In the genomic region with DNA sequence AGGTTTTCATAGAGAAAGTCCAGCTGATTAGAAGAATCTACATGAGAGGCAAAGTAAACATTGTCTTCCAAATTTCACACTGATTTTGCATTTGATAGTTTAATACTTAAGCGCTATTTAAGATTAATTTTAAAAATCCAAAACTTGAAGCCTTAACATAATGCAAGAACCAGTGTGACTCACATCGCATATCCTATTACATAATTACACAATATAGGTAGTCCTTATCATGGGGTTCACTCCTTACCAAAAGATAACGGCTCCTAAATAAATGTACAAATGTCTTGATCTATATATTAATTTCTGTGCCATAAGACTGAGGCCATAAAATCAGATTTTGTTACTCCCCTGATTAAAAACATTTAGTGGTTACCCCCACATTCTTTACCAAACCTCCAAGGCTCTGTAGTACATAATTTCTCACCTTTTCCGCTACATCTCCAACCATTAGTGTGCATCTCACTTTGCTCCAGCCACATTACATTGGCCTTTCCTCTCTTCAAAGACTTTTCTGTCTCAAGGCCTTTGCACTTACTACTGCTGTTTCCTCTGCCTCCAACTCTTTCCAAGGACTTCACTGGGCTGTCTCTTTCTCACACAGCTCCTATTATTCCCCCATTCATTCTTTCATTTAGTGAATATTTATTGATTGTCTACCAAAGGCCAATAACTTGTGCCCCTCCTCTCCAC, we compare ENCODE assay signal across 9 cellular contexts. TPM values are rescaled to one million over a fixed set of nuclear protein-coding genes. Genes with fewer than 3 reads are reported as not detected.
DNase-seq lines count a peak whose midpoint lies in the region.
"Had no signal": no experiment of that assay in that cellular context is flagged by ENCODE, and none has a peak within 500 bp of the region (broad histone marks: within the 10 kb centered on the region; RNA-seq: fewer than 3 reads in every experiment).

No MANE protein-coding gene starts in this region.

- H3K4me1 Mint-ChIP-seq in activated CD4-positive, alpha-beta memory T cell treated with anti-CD3 and anti-CD28 coated beads, Interleukin-2, amount 10 ng/mL, durations not matched to agents 7 days and 5 days = peaks cover 34% of the 10 kb centered on the region

- H3K4me3 ChIP-seq in iPS-18a (ENCODE audit: low read length) = peak overlapping the region; percentile 93
- peak overlapping the region; percentile 94 to 95 for H3K4me3 ChIP-seq in stomach smooth muscle (ENCODE audit: low read length in 2 of 2)

- H3K27me3 ChIP-seq in iPS-18a (ENCODE audit: control insufficient read depth, insufficient read depth, low read length) (peaks cover 10% of the 10 kb centered on the region), stomach smooth muscle (ENCODE audit: control insufficient read depth in 1 of 2, insufficient read depth in 2 of 2, low read length in 2 of 2) (no peaks in the 10 kb centered on the region)

- in situ Hi-C loops in KBM-7 (cut with MboI; ENCODE audit: low pct_unique_long_range_greater_than_20kb, low sequenced_read_pairs) = no loop called here

- H3K4me3 Mint-ChIP-seq in activated CD4-positive, alpha-beta memory T cell treated with anti-CD3 and anti-CD28 coated beads, Interleukin-2, amount 10 ng/mL, durations not matched to agents 7 days and 5 days = peak overlapping the region; percentile 90

- DNase-seq in SIG-M5 treated with dmso at 0.1 percent for 504 hours (lab: John Stamatoyannopoulos, UW; ENCODE audit: unreplicated experiment) (peak; percentile 13), SIG-M5 (lab: John Stamatoyannopoulos, UW) (no peak), KBM-7 (no peak), inferior parietal cortex (ENCODE audit: extremely low spot score) (no peak)
- no peak for DNase-seq in activated CD4-positive, alpha-beta memory T cell treated with anti-CD3 and anti-CD28 coated beads, Interleukin-2, amount 10 ng/mL, durations not matched to agents 7 days and 5 days
- DNase-seq in activated CD4-positive, alpha-beta T cell treated with anti-CD3 and anti-CD28 coated beads, Interleukin-2, amount 50 U/mL, for 1 hour = no peak
- DNase-seq: stimulated activated CD4-positive, alpha-beta T cell treated with anti-CD3 and anti-CD28 coated beads, Interleukin-1b, Interleukin-23, amount 100 ng/mL, for 48 hours had no signal

- H3K4me1 ChIP-seq in iPS-18a (ENCODE audit: control insufficient read depth, low read depth, low read length) = no peaks in the 10 kb centered on the region
- H3K4me1 ChIP-seq in stomach smooth muscle (ENCODE audit: control insufficient read depth, insufficient read depth, low read length) = peaks cover 5% of the 10 kb centered on the region

- H3K36me3 ChIP-seq in iPS-18a (ENCODE audit: control insufficient read depth, low read depth, low read length) (peaks cover 21% of the 10 kb centered on the region), stomach smooth muscle (ENCODE audit: control insufficient read depth in 2 of 2, insufficient read depth in 2 of 2, low read length in 2 of 2) (peaks cover 10 to 18% of the 10 kb centered on the region in 2 donors)

- POLR2A ChIA-PET in activated CD4-positive, alpha-beta memory T cell treated with anti-CD3 and anti-CD28 coated beads, Interleukin-2, amount 10 ng/mL, durations not matched to agents 7 days and 5 days (lab: Charles Lee) = interaction anchor here (1.1 to 1.7 kb wide), 4 partner anchors 14 to 374 kb away, joined by 3 to 10 read pairs (median 7); a partner anchor contains a TSS

- H3K27me3 Mint-ChIP-seq in activated CD4-positive, alpha-beta memory T cell treated with anti-CD3 and anti-CD28 coated beads, Interleukin-2, amount 10 ng/mL, durations not matched to agents 7 days and 5 days = peaks cover 5% of the 10 kb centered on the region

- peak overlapping the region; percentile 96 for H3K27ac Mint-ChIP-seq in activated CD4-positive, alpha-beta memory T cell treated with anti-CD3 and anti-CD28 coated beads, Interleukin-2, amount 10 ng/mL, durations not matched to agents 7 days and 5 days

- H3K27ac ChIP-seq in iPS-18a (ENCODE audit: low read length) (no peak overlapping the region), stomach smooth muscle (ENCODE audit: low read length) (no peak overlapping the region)

- H3K9me3 Mint-ChIP-seq in activated CD4-positive, alpha-beta memory T cell treated with anti-CD3 and anti-CD28 coated beads, Interleukin-2, amount 10 ng/mL, durations not matched to agents 7 days and 5 days = peaks cover 3% of the 10 kb centered on the region

- CTCF ChIA-PET in activated CD4-positive, alpha-beta memory T cell treated with anti-CD3 and anti-CD28 coated beads, Interleukin-2, amount 10 ng/mL, durations not matched to agents 7 days and 5 days (lab: Charles Lee) = interaction anchor here (0.7 to 2.5 kb wide), 6 partner anchors 14 to 528 kb away, joined by 3 to 7 read pairs (median 4); no protein-coding TSS in a partner anchor

- peaks cover 9% of the 10 kb centered on the region for H3K9me3 ChIP-seq in iPS-18a (ENCODE audit: control insufficient read depth, low read depth, low read length)
- no peaks in the 10 kb centered on the region for H3K9me3 ChIP-seq in stomach smooth muscle (ENCODE audit: control insufficient read depth in 2 of 2, low read length in 2 of 2)

- H3K9ac ChIP-seq in iPS-18a (ENCODE audit: low read length) (peak overlapping the region; percentile 89), stomach smooth muscle (ENCODE audit: low read length in 2 of 2) (peak overlapping the region; percentile 88 to 96)

- H3K36me3 Mint-ChIP-seq in activated CD4-positive, alpha-beta memory T cell treated with anti-CD3 and anti-CD28 coated beads, Interleukin-2, amount 10 ng/mL, durations not matched to agents 7 days and 5 days (ENCODE audit: low read depth) = peaks cover 35% of the 10 kb centered on the region

RNA-seq across cellular contexts. Expression of a gene that starts 1.0 kb away (rescaled TPM):
- total RNA-seq in activated CD4-positive, alpha-beta memory T cell treated with anti-CD3 and anti-CD28 coated beads, Interleukin-2, amount 10 ng/mL, durations not matched to agents 7 days and 5 days = 10 to 100 TPM; 24.9 to 26.7 TPM

RNA-seq across cellular contexts. Expression of a gene that starts 39.6 kb away (rescaled TPM):
- not detected for total RNA-seq in activated CD4-positive, alpha-beta memory T cell treated with anti-CD3 and anti-CD28 coated beads, Interleukin-2, amount 10 ng/mL, durations not matched to agents 7 days and 5 days
